1 cellular context compared by ENCODE assay signal in the genomic region with DNA sequence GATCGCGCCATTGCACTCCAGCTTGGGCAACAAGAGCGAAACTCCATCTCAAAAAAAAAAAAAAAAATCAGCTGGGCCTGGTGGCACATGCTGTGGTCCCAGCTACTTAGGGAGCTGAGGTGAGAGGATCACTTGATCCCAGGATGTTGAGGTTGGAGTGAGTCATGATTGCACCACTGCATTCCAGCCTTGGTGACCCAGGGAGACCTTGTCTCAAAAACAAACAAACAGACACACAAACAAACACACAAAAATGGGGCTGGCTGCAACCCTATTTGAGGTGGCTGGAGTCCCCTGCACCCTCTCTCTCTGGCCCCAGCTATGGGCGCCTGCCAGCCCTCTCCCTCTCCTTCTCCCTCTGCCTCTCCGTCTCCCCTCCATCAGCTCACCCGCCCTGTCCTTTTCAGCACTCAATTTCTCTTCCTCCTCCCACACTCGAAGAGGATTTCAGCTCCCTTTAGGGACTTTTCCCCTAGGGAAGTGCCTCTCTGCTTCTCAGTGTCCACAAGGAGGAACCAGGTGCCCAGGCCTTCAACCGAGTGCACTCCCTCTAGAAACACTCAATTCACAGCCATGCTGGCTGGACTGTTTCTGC.
TF ChIP-seq lines count a peak whose summit lies in the region.

No MANE protein-coding gene starts in this region.

TF ChIP-seq in HepG2, 621 proteins besides CTCF, POLR2A, EP300 and RAD21 (continued from another document and continues in another):
- TF ChIP-seq ZNF558 (CRISPR knock-in tag; IDR thresholded peaks at IDR 0.05; ENCODE audit: borderline replicate concordance): no peak
- TF ChIP-seq ZBTB7A (CRISPR knock-in tag; IDR thresholded peaks at IDR 0.05): no peak
- no peak for TF ChIP-seq SRF (IDR thresholded peaks at IDR 0.05; ENCODE audit: low read depth, low read length)
- no peak for TF ChIP-seq ZZZ3 (CRISPR knock-in tag; IDR thresholded peaks at IDR 0.05; ENCODE audit: borderline replicate concordance)
- TF ChIP-seq ZNF589 (CRISPR knock-in tag; conservative IDR thresholded peaks at IDR 0.05): no peak
- TF ChIP-seq, protein P1, sequence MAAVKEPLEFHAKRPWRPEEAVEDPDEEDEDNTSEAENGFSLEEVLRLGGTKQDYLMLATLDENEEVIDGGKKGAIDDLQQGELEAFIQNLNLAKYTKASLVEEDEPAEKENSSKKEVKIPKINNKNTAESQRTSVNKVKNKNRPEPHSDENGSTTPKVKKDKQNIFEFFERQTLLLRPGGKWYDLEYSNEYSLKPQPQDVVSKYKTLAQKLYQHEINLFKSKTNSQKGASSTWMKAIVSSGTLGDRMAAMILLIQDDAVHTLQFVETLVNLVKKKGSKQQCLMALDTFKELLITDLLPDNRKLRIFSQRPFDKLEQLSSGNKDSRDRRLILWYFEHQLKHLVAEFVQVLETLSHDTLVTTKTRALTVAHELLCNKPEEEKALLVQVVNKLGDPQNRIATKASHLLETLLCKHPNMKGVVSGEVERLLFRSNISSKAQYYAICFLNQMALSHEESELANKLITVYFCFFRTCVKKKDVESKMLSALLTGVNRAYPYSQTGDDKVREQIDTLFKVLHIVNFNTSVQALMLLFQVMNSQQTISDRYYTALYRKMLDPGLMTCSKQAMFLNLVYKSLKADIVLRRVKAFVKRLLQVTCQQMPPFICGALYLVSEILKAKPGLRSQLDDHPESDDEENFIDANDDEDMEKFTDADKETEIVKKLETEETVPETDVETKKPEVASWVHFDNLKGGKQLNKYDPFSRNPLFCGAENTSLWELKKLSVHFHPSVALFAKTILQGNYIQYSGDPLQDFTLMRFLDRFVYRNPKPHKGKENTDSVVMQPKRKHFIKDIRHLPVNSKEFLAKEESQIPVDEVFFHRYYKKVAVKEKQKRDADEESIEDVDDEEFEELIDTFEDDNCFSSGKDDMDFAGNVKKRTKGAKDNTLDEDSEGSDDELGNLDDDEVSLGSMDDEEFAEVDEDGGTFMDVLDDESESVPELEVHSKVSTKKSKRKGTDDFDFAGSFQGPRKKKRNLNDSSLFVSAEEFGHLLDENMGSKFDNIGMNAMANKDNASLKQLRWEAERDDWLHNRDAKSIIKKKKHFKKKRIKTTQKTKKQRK (IDR thresholded peaks at IDR 0.05; ENCODE audit: low read length): no peak
- no peak for TF ChIP-seq ONECUT2 (CRISPR knock-in tag; IDR thresholded peaks at IDR 0.05)
- TF ChIP-seq, protein P2, sequence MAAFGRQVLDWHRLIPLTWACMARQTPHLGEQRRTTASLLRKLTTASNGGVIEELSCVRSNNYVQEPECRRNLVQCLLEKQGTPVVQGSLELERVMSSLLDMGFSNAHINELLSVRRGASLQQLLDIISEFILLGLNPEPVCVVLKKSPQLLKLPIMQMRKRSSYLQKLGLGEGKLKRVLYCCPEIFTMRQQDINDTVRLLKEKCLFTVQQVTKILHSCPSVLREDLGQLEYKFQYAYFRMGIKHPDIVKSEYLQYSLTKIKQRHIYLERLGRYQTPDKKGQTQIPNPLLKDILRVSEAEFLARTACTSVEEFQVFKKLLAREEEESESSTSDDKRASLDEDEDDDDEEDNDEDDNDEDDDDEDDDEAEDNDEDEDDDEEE (CRISPR knock-in tag; IDR thresholded peaks at IDR 0.05): no peak
- peak; percentile 79; the same call in 1 of the 2 replicates for TF ChIP-seq RXRA (CRISPR knock-in tag; IDR thresholded peaks at IDR 0.05)
- no peak for TF ChIP-seq ZNF451 (CRISPR knock-in tag; IDR thresholded peaks at IDR 0.05)
- TF ChIP-seq, protein P3, sequence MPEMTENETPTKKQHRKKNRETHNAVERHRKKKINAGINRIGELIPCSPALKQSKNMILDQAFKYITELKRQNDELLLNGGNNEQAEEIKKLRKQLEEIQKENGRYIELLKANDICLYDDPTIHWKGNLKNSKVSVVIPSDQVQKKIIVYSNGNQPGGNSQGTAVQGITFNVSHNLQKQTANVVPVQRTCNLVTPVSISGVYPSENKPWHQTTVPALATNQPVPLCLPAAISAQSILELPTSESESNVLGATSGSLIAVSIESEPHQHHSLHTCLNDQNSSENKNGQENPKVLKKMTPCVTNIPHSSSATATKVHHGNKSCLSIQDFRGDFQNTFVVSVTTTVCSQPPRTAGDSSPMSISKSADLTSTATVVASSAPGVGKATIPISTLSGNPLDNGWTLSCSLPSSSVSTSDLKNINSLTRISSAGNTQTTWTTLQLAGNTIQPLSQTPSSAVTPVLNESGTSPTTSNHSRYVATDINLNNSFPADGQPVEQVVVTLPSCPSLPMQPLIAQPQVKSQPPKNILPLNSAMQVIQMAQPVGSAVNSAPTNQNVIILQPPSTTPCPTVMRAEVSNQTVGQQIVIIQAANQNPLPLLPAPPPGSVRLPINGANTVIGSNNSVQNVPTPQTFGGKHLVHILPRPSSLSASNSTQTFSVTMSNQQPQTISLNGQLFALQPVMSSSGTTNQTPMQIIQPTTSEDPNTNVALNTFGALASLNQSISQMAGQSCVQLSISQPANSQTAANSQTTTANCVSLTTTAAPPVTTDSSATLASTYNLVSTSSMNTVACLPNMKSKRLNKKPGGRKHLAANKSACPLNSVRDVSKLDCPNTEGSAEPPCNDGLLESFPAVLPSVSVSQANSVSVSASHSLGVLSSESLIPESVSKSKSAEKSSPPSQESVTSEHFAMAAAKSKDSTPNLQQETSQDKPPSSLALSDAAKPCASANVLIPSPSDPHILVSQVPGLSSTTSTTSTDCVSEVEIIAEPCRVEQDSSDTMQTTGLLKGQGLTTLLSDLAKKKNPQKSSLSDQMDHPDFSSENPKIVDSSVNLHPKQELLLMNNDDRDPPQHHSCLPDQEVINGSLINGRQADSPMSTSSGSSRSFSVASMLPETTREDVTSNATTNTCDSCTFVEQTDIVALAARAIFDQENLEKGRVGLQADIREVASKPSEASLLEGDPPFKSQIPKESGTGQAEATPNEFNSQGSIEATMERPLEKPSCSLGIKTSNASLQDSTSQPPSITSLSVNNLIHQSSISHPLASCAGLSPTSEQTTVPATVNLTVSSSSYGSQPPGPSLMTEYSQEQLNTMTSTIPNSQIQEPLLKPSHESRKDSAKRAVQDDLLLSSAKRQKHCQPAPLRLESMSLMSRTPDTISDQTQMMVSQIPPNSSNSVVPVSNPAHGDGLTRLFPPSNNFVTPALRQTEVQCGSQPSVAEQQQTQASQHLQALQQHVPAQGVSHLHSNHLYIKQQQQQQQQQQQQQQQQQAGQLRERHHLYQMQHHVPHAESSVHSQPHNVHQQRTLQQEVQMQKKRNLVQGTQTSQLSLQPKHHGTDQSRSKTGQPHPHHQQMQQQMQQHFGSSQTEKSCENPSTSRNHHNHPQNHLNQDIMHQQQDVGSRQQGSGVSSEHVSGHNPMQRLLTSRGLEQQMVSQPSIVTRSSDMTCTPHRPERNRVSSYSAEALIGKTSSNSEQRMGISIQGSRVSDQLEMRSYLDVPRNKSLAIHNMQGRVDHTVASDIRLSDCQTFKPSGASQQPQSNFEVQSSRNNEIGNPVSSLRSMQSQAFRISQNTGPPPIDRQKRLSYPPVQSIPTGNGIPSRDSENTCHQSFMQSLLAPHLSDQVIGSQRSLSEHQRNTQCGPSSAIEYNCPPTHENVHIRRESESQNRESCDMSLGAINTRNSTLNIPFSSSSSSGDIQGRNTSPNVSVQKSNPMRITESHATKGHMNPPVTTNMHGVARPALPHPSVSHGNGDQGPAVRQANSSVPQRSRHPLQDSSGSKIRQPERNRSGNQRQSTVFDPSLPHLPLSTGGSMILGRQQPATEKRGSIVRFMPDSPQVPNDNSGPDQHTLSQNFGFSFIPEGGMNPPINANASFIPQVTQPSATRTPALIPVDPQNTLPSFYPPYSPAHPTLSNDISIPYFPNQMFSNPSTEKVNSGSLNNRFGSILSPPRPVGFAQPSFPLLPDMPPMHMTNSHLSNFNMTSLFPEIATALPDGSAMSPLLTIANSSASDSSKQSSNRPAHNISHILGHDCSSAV (CRISPR knock-in tag; IDR thresholded peaks at IDR 0.05; ENCODE audit: borderline replicate concordance): no peak
- TF ChIP-seq YY1 (IDR thresholded peaks at IDR 0.05; ENCODE audit: insufficient read depth, insufficient replicate concordance, low read depth, low read length): no peak
- TF ChIP-seq, protein P4, sequence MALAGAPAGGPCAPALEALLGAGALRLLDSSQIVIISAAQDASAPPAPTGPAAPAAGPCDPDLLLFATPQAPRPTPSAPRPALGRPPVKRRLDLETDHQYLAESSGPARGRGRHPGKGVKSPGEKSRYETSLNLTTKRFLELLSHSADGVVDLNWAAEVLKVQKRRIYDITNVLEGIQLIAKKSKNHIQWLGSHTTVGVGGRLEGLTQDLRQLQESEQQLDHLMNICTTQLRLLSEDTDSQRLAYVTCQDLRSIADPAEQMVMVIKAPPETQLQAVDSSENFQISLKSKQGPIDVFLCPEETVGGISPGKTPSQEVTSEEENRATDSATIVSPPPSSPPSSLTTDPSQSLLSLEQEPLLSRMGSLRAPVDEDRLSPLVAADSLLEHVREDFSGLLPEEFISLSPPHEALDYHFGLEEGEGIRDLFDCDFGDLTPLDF (CRISPR knock-in tag; IDR thresholded peaks at IDR 0.05): no peak
- TF ChIP-seq ZSCAN9 (CRISPR knock-in tag; IDR thresholded peaks at IDR 0.05; ENCODE audit: borderline replicate concordance): no peak
- TF ChIP-seq, protein P5, sequence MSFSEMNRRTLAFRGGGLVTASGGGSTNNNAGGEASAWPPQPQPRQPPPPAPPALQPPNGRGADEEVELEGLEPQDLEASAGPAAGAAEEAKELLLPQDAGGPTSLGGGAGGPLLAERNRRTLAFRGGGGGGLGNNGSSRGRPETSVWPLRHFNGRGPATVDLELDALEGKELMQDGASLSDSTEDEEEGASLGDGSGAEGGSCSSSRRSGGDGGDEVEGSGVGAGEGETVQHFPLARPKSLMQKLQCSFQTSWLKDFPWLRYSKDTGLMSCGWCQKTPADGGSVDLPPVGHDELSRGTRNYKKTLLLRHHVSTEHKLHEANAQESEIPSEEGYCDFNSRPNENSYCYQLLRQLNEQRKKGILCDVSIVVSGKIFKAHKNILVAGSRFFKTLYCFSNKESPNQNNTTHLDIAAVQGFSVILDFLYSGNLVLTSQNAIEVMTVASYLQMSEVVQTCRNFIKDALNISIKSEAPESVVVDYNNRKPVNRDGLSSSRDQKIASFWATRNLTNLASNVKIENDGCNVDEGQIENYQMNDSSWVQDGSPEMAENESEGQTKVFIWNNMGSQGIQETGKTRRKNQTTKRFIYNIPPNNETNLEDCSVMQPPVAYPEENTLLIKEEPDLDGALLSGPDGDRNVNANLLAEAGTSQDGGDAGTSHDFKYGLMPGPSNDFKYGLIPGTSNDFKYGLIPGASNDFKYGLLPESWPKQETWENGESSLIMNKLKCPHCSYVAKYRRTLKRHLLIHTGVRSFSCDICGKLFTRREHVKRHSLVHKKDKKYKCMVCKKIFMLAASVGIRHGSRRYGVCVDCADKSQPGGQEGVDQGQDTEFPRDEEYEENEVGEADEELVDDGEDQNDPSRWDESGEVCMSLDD (CRISPR knock-in tag; IDR thresholded peaks at IDR 0.05; ENCODE audit: borderline replicate concordance): no peak
- no peak for TF ChIP-seq HNRNPK (IDR thresholded peaks at IDR 0.05; ENCODE audit: low read depth, low read length, poor library complexity, severe bottlenecking)
- TF ChIP-seq ZMAT3 (CRISPR knock-in tag; conservative IDR thresholded peaks at IDR 0.05): no peak
- no peak for TF ChIP-seq ATAD3A (CRISPR knock-in tag; IDR thresholded peaks at IDR 0.05)
- peak; percentile 81 for TF ChIP-seq RARA (CRISPR knock-in tag; IDR thresholded peaks at IDR 0.05)
- TF ChIP-seq ZNF205 (CRISPR knock-in tag; IDR thresholded peaks at IDR 0.05): no peak
- TF ChIP-seq, protein P6, sequence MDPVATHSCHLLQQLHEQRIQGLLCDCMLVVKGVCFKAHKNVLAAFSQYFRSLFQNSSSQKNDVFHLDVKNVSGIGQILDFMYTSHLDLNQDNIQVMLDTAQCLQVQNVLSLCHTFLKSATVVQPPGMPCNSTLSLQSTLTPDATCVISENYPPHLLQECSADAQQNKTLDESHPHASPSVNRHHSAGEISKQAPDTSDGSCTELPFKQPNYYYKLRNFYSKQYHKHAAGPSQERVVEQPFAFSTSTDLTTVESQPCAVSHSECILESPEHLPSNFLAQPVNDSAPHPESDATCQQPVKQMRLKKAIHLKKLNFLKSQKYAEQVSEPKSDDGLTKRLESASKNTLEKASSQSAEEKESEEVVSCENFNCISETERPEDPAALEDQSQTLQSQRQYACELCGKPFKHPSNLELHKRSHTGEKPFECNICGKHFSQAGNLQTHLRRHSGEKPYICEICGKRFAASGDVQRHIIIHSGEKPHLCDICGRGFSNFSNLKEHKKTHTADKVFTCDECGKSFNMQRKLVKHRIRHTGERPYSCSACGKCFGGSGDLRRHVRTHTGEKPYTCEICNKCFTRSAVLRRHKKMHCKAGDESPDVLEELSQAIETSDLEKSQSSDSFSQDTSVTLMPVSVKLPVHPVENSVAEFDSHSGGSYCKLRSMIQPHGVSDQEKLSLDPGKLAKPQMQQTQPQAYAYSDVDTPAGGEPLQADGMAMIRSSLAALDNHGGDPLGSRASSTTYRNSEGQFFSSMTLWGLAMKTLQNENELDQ (CRISPR knock-in tag; IDR thresholded peaks at IDR 0.05; ENCODE audit: borderline replicate concordance): no peak
- peak; percentile 86 for TF ChIP-seq FOSL1 (CRISPR knock-in tag; IDR thresholded peaks at IDR 0.05; ENCODE audit: borderline replicate concordance)
- TF ChIP-seq, protein P7, sequence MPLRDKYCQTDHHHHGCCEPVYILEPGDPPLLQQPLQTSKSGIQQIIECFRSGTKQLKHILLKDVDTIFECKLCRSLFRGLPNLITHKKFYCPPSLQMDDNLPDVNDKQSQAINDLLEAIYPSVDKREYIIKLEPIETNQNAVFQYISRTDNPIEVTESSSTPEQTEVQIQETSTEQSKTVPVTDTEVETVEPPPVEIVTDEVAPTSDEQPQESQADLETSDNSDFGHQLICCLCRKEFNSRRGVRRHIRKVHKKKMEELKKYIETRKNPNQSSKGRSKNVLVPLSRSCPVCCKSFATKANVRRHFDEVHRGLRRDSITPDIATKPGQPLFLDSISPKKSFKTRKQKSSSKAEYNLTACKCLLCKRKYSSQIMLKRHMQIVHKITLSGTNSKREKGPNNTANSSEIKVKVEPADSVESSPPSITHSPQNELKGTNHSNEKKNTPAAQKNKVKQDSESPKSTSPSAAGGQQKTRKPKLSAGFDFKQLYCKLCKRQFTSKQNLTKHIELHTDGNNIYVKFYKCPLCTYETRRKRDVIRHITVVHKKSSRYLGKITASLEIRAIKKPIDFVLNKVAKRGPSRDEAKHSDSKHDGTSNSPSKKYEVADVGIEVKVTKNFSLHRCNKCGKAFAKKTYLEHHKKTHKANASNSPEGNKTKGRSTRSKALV (CRISPR knock-in tag; IDR thresholded peaks at IDR 0.05): no peak
- TF ChIP-seq ZNF709 (CRISPR knock-in tag; IDR thresholded peaks at IDR 0.05): peak; percentile 28; the same call in 1 of the 2 replicates
- no peak for TF ChIP-seq CBX1 (IDR thresholded peaks at IDR 0.05; ENCODE audit: low read depth)
- no peak for TF ChIP-seq ZNF562 (CRISPR knock-in tag; IDR thresholded peaks at IDR 0.05; ENCODE audit: borderline replicate concordance)
- TF ChIP-seq, protein P8, sequence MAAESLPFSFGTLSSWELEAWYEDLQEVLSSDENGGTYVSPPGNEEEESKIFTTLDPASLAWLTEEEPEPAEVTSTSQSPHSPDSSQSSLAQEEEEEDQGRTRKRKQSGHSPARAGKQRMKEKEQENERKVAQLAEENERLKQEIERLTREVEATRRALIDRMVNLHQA (CRISPR knock-in tag; IDR thresholded peaks at IDR 0.05): no peak
- TF ChIP-seq ZNF839 (CRISPR knock-in tag; IDR thresholded peaks at IDR 0.05; ENCODE audit: borderline replicate concordance): no peak
- no peak for TF ChIP-seq ZNF326 (CRISPR knock-in tag; IDR thresholded peaks at IDR 0.05; ENCODE audit: borderline replicate concordance)
- TF ChIP-seq ZNF350 (CRISPR knock-in tag; IDR thresholded peaks at IDR 0.05; ENCODE audit: borderline replicate concordance, low read depth): peak; percentile 83; the same call in 1 of the 2 replicates
- TF ChIP-seq CC2D1A (CRISPR knock-in tag; IDR thresholded peaks at IDR 0.05): no peak
- no peak for TF ChIP-seq MTA3 (CRISPR knock-in tag; IDR thresholded peaks at IDR 0.05)
- TF ChIP-seq DPF2 (CRISPR knock-in tag; IDR thresholded peaks at IDR 0.05; ENCODE audit: borderline replicate concordance, low read depth): peak; percentile 45; the same call in 1 of the 2 replicates
- no peak for TF ChIP-seq ZNF557 (CRISPR knock-in tag; IDR thresholded peaks at IDR 0.05)
- TF ChIP-seq KLF12 (CRISPR knock-in tag; IDR thresholded peaks at IDR 0.05; ENCODE audit: borderline replicate concordance): no peak
- no peak for TF ChIP-seq CENPX (CRISPR knock-in tag; IDR thresholded peaks at IDR 0.05)
